ENCODE assay signal across 10 cellular contexts in genomic region chr15:90596943-90597342, GRCh38.
DNase-seq lines count a peak whose midpoint lies in the region; ATAC-seq and TF ChIP-seq lines count a peak whose summit lies in the region.
"Had no signal": no experiment of that assay in that cellular context is flagged by ENCODE, and none has a peak within 500 bp of the region (broad histone marks: within the 10 kb centered on the region; RNA-seq: fewer than 3 reads in every experiment).

No MANE protein-coding gene starts in this region.

- H3K27ac ChIP-seq in BLaER1 (peak overlapping the region; percentile 84), RWPE1 (0 out of 2 replicates have a peak overlapping the region, but pooled peaks have one; percentile 17), esophagus muscularis mucosa (replicated peaks in 1 of 4) (peak overlapping the region; percentile 63 to 65 (median 64))

- H3K9me3 ChIP-seq in BLaER1, result no peaks in the 10 kb centered on the region
- H3K9me3 ChIP-seq in esophagus muscularis mucosa, result no peaks in the 10 kb centered on the region

- CTCF ChIA-PET in RWPE1 (lab: Yijun Ruan, JAX), result no interaction called here

- ATAC-seq in HG03469 (IDR thresholded peaks at IDR 0.05; ENCODE audit: unreplicated experiment), result no peak
- ATAC-seq in GM21619 (IDR thresholded peaks at IDR 0.05; ENCODE audit: unreplicated experiment), result no peak
- no peak for ATAC-seq in HG03175 (IDR thresholded peaks at IDR 0.05; ENCODE audit: unreplicated experiment)
- no peak for ATAC-seq in GM21717 (IDR thresholded peaks at IDR 0.05; ENCODE audit: unreplicated experiment)

- H3K4me1 ChIP-seq in BLaER1, result peaks cover 73% of the 10 kb centered on the region
- H3K4me1 ChIP-seq in esophagus muscularis mucosa, result peaks cover 50 to 73% (median 67%) of the 10 kb centered on the region in 4 donors

- TF ChIP-seq POLR2A in esophagus muscularis mucosa (IDR thresholded peaks at IDR 0.05; ENCODE audit: low read depth), result no peak

- no peak for TF ChIP-seq EP300 in esophagus muscularis mucosa (IDR thresholded peaks at IDR 0.05)

- H3K4me2 ChIP-seq in BLaER1, result peak overlapping the region; percentile 80

- peaks cover 20% of the 10 kb centered on the region; the same call in 1 of the 2 replicates for H4K20me1 ChIP-seq in BLaER1

- POLR2A ChIA-PET in RWPE1 (lab: Yijun Ruan, JAX; ENCODE audit: low non-redundant PET), result no interaction called here

- TF ChIP-seq CTCF in RWPE1 (conservative IDR thresholded peaks at IDR 0.05; ENCODE audit: low read depth) (no peak), esophagus muscularis mucosa (IDR thresholded peaks at IDR 0.05) (no peak)

- no peaks in the 10 kb centered on the region for H3K27me3 ChIP-seq in BLaER1
- H3K27me3 ChIP-seq in esophagus muscularis mucosa, result no peaks in the 10 kb centered on the region

- intact Hi-C loops in esophagus muscularis mucosa (cut with DNase I), result loop anchor here (5.0 kb wide), 1 partner anchor 65 kb away; no protein-coding TSS in a partner anchor

- H3K36me3 ChIP-seq in BLaER1 (peaks cover 20% of the 10 kb centered on the region), esophagus muscularis mucosa (peaks cover 0 to 28% (median 10%) of the 10 kb centered on the region in 4 donors)

- DNase-seq in RWPE1 (ENCODE audit: low spot score) (no peak), esophagus muscularis mucosa (ENCODE audit: extremely low spot score) (no peak), putamen (ENCODE audit: low spot score) (peak; percentile 89)
- DNase-seq: NCI-H1694 treated with DMSO at 0.1 percent for 48 hours, T1000 had no signal

- no peak overlapping the region for H3K9ac ChIP-seq in BLaER1

- 67% methylated on average over 6 of the region's 6 CpGs for WGBS in esophagus muscularis mucosa

- H3K4me3 ChIP-seq in BLaER1 (no peak overlapping the region), esophagus muscularis mucosa (no peak overlapping the region)

Comparison
In these comparisons a context has a peak if more than half of its experiments do, and no peak if none do; other contexts are left out.
1. H3K27ac ChIP-seq: peak in every context shown above with its lines; median percentile 84 in BLaER1; 64 in esophagus muscularis mucosa; 17 in RWPE1.